In the genomic region with DNA sequence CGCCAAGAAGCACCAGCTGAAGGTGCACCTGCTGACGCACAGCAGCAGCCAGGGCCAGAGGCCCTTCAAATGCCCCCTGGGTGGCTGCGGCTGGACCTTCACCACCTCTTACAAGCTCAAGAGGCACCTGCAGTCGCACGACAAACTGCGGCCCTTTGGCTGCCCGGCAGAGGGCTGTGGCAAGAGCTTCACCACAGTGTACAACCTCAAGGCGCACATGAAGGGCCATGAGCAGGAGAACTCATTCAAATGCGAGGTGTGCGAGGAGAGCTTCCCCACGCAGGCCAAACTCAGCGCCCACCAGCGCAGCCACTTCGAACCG, we compare ENCODE assay signal across 8 cellular contexts. TPM values are rescaled to one million over a fixed set of nuclear protein-coding genes. Genes with fewer than 3 reads are reported as not detected.
A peak's percentile ranks its signal among the peaks of the same experiment; 100 is the strongest.
DNase-seq lines count a peak whose midpoint lies in the region; ATAC-seq and TF ChIP-seq lines count a peak whose summit lies in the region.
"Not testable (repeated sequence)": the region's sequence is repeated elsewhere in the genome, so short reads cannot be mapped to it uniquely, and the experiment has no call there.

No MANE protein-coding gene starts in this region.

- DNase-seq in NB4 (ENCODE audit: low read depth): peak; percentile 79
- not testable (repeated sequence) for DNase-seq in T-helper 17 cell
- peak; percentile 29 for DNase-seq in mammary epithelial cell
- DNase-seq in progenitor cell of endocrine pancreas (ENCODE audit: low spot score, unreplicated experiment): peak; percentile 33

- H3K79me2 ChIP-seq in ACC112 (ENCODE audit: control insufficient read depth, insufficient read depth, low read length, unreplicated experiment) (peaks cover 24% of the 10 kb centered on the region), mammary epithelial cell (ENCODE audit: insufficient read depth, low read length) (peaks cover 36% of the 10 kb centered on the region)

- in situ Hi-C loops in mammary epithelial cell (cut with MboI; ENCODE audit: low sequenced_read_pairs in 2 of 2): loop anchor here (25.0 kb wide), 2 partner anchors 219 to 319 kb away; a partner anchor contains a TSS

- not testable (repeated sequence) for H3K27me3 ChIP-seq in ACC112 (ENCODE audit: insufficient read depth, low read length); mammary epithelial cell (ENCODE audit: insufficient read depth, low read length); iPS-18a (ENCODE audit: control insufficient read depth, insufficient read depth, low read length)

- not testable (repeated sequence) for H3K9me3 ChIP-seq in T-helper 17 cell (ENCODE audit: control insufficient read depth, low read length, poor library complexity, severe bottlenecking); mammary epithelial cell (replicated peaks; ENCODE audit: insufficient read depth, low read length); iPS-18a (ENCODE audit: control insufficient read depth, low read depth, low read length)

- H4K20me1 ChIP-seq in mammary epithelial cell (ENCODE audit: insufficient read depth, low read length): not testable (repeated sequence)

- not testable (repeated sequence) for TF ChIP-seq POLR2A in NB4 (IDR thresholded peaks at IDR 0.05; ENCODE audit: extremely low read depth, insufficient read length)

- H3K4me1 ChIP-seq in ACC112 (ENCODE audit: control insufficient read depth, insufficient read depth, low read length, unreplicated experiment) (peaks cover 16% of the 10 kb centered on the region), mammary epithelial cell (ENCODE audit: insufficient read depth, low read length) (peaks cover 15% of the 10 kb centered on the region)
- H3K4me1 ChIP-seq in iPS-18a (ENCODE audit: control insufficient read depth, low read depth, low read length): not testable (repeated sequence)

- TF ChIP-seq CTCF in NB4 (IDR thresholded peaks at IDR 0.05; ENCODE audit: low read depth, low read length): not testable (repeated sequence)
- TF ChIP-seq CTCF in mammary epithelial cell (conservative IDR thresholded peaks at IDR 0.05 in 1 of 2, IDR thresholded peaks at IDR 0.05 in 1 of 2; ENCODE audit: extremely low read depth in 1 of 2, insufficient read depth in 1 of 2, low read depth in 1 of 2, low read length in 2 of 2) (peak in 1 of 2 donors; percentile 30), progenitor cell of endocrine pancreas (IDR thresholded peaks at IDR 0.05; ENCODE audit: unreplicated experiment) (peak; percentile 25)

- ATAC-seq in GM18520 (IDR thresholded peaks at IDR 0.05; ENCODE audit: unreplicated experiment): peak; percentile 39
- peak; percentile 25 for ATAC-seq in HG02852 (IDR thresholded peaks at IDR 0.05; ENCODE audit: unreplicated experiment)
- peak; percentile 8 for ATAC-seq in T-helper 17 cell

- H3K4me1 Mint-ChIP-seq in T-helper 17 cell: peaks cover 13% of the 10 kb centered on the region
- H3K4me1 Mint-ChIP-seq in progenitor cell of endocrine pancreas (ENCODE audit: low read depth): peaks cover 31% of the 10 kb centered on the region

- H2AFZ ChIP-seq in ACC112 (ENCODE audit: low read length, unreplicated experiment); mammary epithelial cell (ENCODE audit: low read depth, low read length): not testable (repeated sequence)

- WGBS in mammary epithelial cell (ENCODE audit: low coverage, missing lambda C conversion rate): 37% methylated on average over 2 of the region's 15 CpGs

- intact Hi-C loops in mammary epithelial cell (cut with micrococcal nuclease): loop anchor here (5.0 to 10.0 kb wide), 2 partner anchors 324 to 788 kb away; no protein-coding TSS in a partner anchor

- H3K9ac ChIP-seq in mammary epithelial cell (ENCODE audit: insufficient read depth, low read length) (peak overlapping the region; percentile 61), iPS-18a (ENCODE audit: low read length) (peak overlapping the region; percentile 7)

- H3K36me3 ChIP-seq in ACC112 (ENCODE audit: insufficient read depth, low read length); mammary epithelial cell (ENCODE audit: insufficient read depth, low read length); iPS-18a (ENCODE audit: control insufficient read depth, low read depth, low read length): not testable (repeated sequence)

- not testable (repeated sequence) for H3K27ac Mint-ChIP-seq in T-helper 17 cell
- H3K27ac Mint-ChIP-seq in progenitor cell of endocrine pancreas: peak overlapping the region; percentile 79

- CTCF ChIA-PET in mammary epithelial cell (lab: Charles Lee; ENCODE audit: low non-redundant PET): not testable (repeated sequence)

- peak overlapping the region; percentile 71 for H3K4me2 ChIP-seq in mammary epithelial cell (ENCODE audit: insufficient read depth, low read depth, low read length)

- not testable (repeated sequence) for H3K27me3 Mint-ChIP-seq in T-helper 17 cell, progenitor cell of endocrine pancreas

- H3K27ac ChIP-seq in ACC112 (ENCODE audit: low read depth, low read length): peak overlapping the region; percentile 81
- H3K27ac ChIP-seq in mammary epithelial cell (ENCODE audit: insufficient read depth, low read depth, low read length): peak overlapping the region; percentile 35
- not testable (repeated sequence) for H3K27ac ChIP-seq in iPS-18a (ENCODE audit: low read length)

- H3K9me3 Mint-ChIP-seq in progenitor cell of endocrine pancreas (ENCODE audit: low read depth): not testable (repeated sequence)

- H3K4me3 Mint-ChIP-seq in T-helper 17 cell (peak overlapping the region; percentile 45), progenitor cell of endocrine pancreas (ENCODE audit: low read depth) (peak overlapping the region; percentile 69)

- H3K36me3 Mint-ChIP-seq in T-helper 17 cell (ENCODE audit: low read depth); progenitor cell of endocrine pancreas (ENCODE audit: insufficient read depth): not testable (repeated sequence)

- H3K4me3 ChIP-seq in ACC112 (ENCODE audit: low read depth, low read length) (peak overlapping the region; percentile 80), NB4 (ENCODE audit: low read depth, low read length) (peak overlapping the region; percentile 49), mammary epithelial cell (replicated peaks in 1 of 3; ENCODE audit: insufficient read depth in 1 of 3, low read depth in 2 of 3, low read length in 3 of 3) (peak overlapping the region; percentile 34 to 54 (median 48)), iPS-18a (ENCODE audit: low read length) (peak overlapping the region; percentile 55)

- dilution Hi-C loops in mammary epithelial cell (cut with HindIII; ENCODE audit: low sequenced_read_pairs): not testable (repeated sequence)

- BruUV-seq in mammary epithelial cell (replicated peaks; lab: Mats Ljungman, UMichigan): not testable (repeated sequence)

RNA-seq across cellular contexts. Expression of a gene that starts 1.0 kb away (rescaled TPM):
- total RNA-seq in T-helper 17 cell (10 to 100 TPM; 19.9 to 21.2 TPM), mammary epithelial cell (10 to 100 TPM in 1 of 2 donors, 1 to 10 TPM in 1; 9.1 to 12.0 TPM), progenitor cell of endocrine pancreas (7.9 and 8.0 TPM in 2 replicates)
- 3.7 TPM for polyA plus RNA-seq in mammary epithelial cell
- 7.8 TPM for polyA minus RNA-seq in mammary epithelial cell
